Comparison of ENCODE assay signal across 26 cellular contexts in genomic region chr6:137192821-137193220, GRCh38. TPM values are rescaled to one million over a fixed set of nuclear protein-coding genes. Genes with fewer than 3 reads are reported as not detected.
"Had no signal": no experiment of that assay in that cellular context is flagged by ENCODE, and none has a peak within 500 bp of the region (broad histone marks: within the 10 kb centered on the region; RNA-seq: fewer than 3 reads in every experiment).

No MANE protein-coding gene starts in this region.

- H3K4me3 ChIP-seq: MG63, Peyer's patch, SJSA1, SK-N-MC had no signal

- H3K27me3 Mint-ChIP-seq: IgD-negative memory B cell had no signal

- H3K27ac ChIP-seq: Peyer's patch, SJSA1, SK-N-MC had no signal

- H3K36me3 Mint-ChIP-seq: IgD-negative memory B cell had no signal

- H3K27ac Mint-ChIP-seq: IgD-negative memory B cell had no signal

- H3K4me1 ChIP-seq: Peyer's patch had no signal

- H3K9me3 ChIP-seq: SJSA1 had no signal

- H3K4me3 Mint-ChIP-seq: IgD-negative memory B cell had no signal

- H3K27me3 ChIP-seq: MG63, Peyer's patch, SJSA1 had no signal

- DNase-seq: KBM-7, MG63, NCI-H1092, NCI-H1105 treated with DMSO at 0.1 percent for 48 hours, NCI-H1417 treated with DMSO at 0.1 percent for 48 hours, NCI-H146, NCI-H1694 treated with DMSO at 0.1 percent for 48 hours, NCI-H1930, NCI-H2081, NCI-H2107, NCI-H226, NCI-H446, NCI-H510A, NCI-H524 treated with DMSO at 0.1 percent for 48 hours, NCI-H69, NCI-H774, PC-3, Peyer's patch, Right ventricle myocardium superior, SIG-M5 had no signal

- ATAC-seq: PC-3 had no signal

RNA-seq across cellular contexts. Expression of gene IL22RA2, which starts 19.4 kb away (rescaled TPM):
- total RNA-seq: HT1080, OCI-LY7, PC-3, Peyer's patch, Right ventricle myocardium superior, RPMI7951, SJSA1 had no signal
- polyA plus RNA-seq: IgD-negative memory B cell had no signal
